In genomic region chr11:16787035-16787744, GRCh38 we compare ENCODE assay signal across 25 cellular contexts. TPM values are rescaled to one million over a fixed set of nuclear protein-coding genes. Genes with fewer than 3 reads are reported as not detected.
DNase-seq lines count a peak whose midpoint lies in the region; ATAC-seq and TF ChIP-seq lines count a peak whose summit lies in the region.
"Had no signal": no experiment of that assay in that cellular context is flagged by ENCODE, and none has a peak within 500 bp of the region (broad histone marks: within the 10 kb centered on the region; RNA-seq: fewer than 3 reads in every experiment).

No MANE protein-coding gene starts in this region.

- intact Hi-C loops in PC-9 (cut with micrococcal nuclease; ENCODE audit: unreplicated experiment) (loop anchor here (5.0 to 10.0 kb wide), 2 partner anchors 275 to 718 kb away; no protein-coding TSS in a partner anchor), lower lobe of right lung (cut with DNase I) (no loop called here)

- no peaks in the 10 kb centered on the region for H3K36me3 Mint-ChIP-seq in endodermal cell (ENCODE audit: low read depth)
- H3K36me3 Mint-ChIP-seq: naive thymus-derived CD8-positive, alpha-beta T cell had no signal

- H3K27me3 ChIP-seq in PC-9 (ENCODE audit: insufficient read depth, low read depth) (no peaks in the 10 kb centered on the region), endodermal cell (ENCODE audit: control insufficient read depth, insufficient read depth, low read length, poor library complexity, severe bottlenecking) (no peaks in the 10 kb centered on the region), lower lobe of right lung (ENCODE audit: low read depth) (no peaks in the 10 kb centered on the region)
- H3K27me3 ChIP-seq: gastrocnemius medialis, stomach had no signal

- H3K4me1 ChIP-seq in PC-9 (replicated peaks; ENCODE audit: insufficient read depth), result peaks cover 47% of the 10 kb centered on the region
- H3K4me1 ChIP-seq in endodermal cell (ENCODE audit: control insufficient read depth, insufficient read depth, low read length), result peaks cover 18% of the 10 kb centered on the region
- H3K4me1 ChIP-seq in lower lobe of right lung, result peaks cover 53% of the 10 kb centered on the region

- H3K9me3 Mint-ChIP-seq in endodermal cell, result no peaks in the 10 kb centered on the region
- H3K9me3 Mint-ChIP-seq: activated CD4-positive, alpha-beta T cell treated with anti-CD3 and anti-CD28 coated beads, Interleukin-2, amount 10 ng/mL, durations not matched to agents 24 days and 14 days; CD14-positive monocyte; central memory CD8-positive, alpha-beta T cell; effector memory CD8-positive, alpha-beta T cell; naive thymus-derived CD8-positive, alpha-beta T cell had no signal

- no peaks in the 10 kb centered on the region for H3K27me3 Mint-ChIP-seq in endodermal cell (ENCODE audit: insufficient read depth)
- H3K27me3 Mint-ChIP-seq: activated CD4-positive, alpha-beta T cell treated with anti-CD3 and anti-CD28 coated beads, Interleukin-2, amount 10 ng/mL, durations not matched to agents 24 days and 14 days; central memory CD8-positive, alpha-beta T cell; effector memory CD8-positive, alpha-beta T cell; naive thymus-derived CD8-positive, alpha-beta T cell had no signal

- POLR2A ChIA-PET in PC-9 (lab: Charles Lee; ENCODE audit: unreplicated experiment), result no interaction called here

- DNase-seq in AG10803 (ENCODE audit: low read depth) (peak; percentile 30), PC-9 (no peak), endodermal cell (peak; percentile 17), lung microvascular endothelial cell (ENCODE audit: low read depth in 2 of 2) (peak; percentile 68 to 79), retina (no peak), lower lobe of right lung (no peak), DMS 273 treated with DMSO at 0.1 percent for 48 hours (lab: John Stamatoyannopoulos, UW) (no peak)
- DNase-seq: activated CD4-positive, alpha-beta T cell treated with anti-CD3 and anti-CD28 coated beads, Interleukin-2, amount 10 ng/mL, durations not matched to agents 24 days and 14 days; activated effector memory CD4-positive, alpha-beta T cell treated with Interleukin-2 at 50 U/mL for 16 hours; effector memory CD8-positive, alpha-beta T cell; gastrocnemius medialis; KBM-7; mesendoderm; naive thymus-derived CD8-positive, alpha-beta T cell; NCI-H1092 treated with DMSO at 0.1 percent for 48 hours; NCI-H2081; NK-92 treated with Interleukin-12 subunit alpha and Interleukin-12 subunit beta, amount 100 ng/mL, for 24 hours; small intestine; stimulated activated CD4-positive, alpha-beta T cell treated with anti-CD3 and anti-CD28 coated beads, Interleukin-2, amount 100 ng/mL, for 48 hours; stomach had no signal

- peaks cover 22% of the 10 kb centered on the region for H3K4me1 Mint-ChIP-seq in endodermal cell
- H3K4me1 Mint-ChIP-seq: central memory CD8-positive, alpha-beta T cell had no signal

- WGBS in endodermal cell (ENCODE audit: insufficient coverage in 1 of 2, insufficient read length in 1 of 2), 2 experiments, result 93 to 100% methylated on average over 5 to 7 of the region's 7 CpGs

- H3K27ac ChIP-seq in PC-9 (peak overlapping the region; percentile 58), endodermal cell (ENCODE audit: low read depth, low read length) (no peak overlapping the region), lower lobe of right lung (no peak overlapping the region)
- H3K27ac ChIP-seq: gastrocnemius medialis, parathyroid adenoma had no signal

- no peak overlapping the region for H3K4me3 Mint-ChIP-seq in endodermal cell
- H3K4me3 Mint-ChIP-seq: activated CD4-positive, alpha-beta T cell treated with anti-CD3 and anti-CD28 coated beads, Interleukin-2, amount 10 ng/mL, durations not matched to agents 24 days and 14 days; CD14-positive monocyte; central memory CD8-positive, alpha-beta T cell; effector memory CD8-positive, alpha-beta T cell; naive thymus-derived CD8-positive, alpha-beta T cell had no signal

- no peaks in the 10 kb centered on the region for H3K9me3 ChIP-seq in PC-9 (ENCODE audit: insufficient read depth, low read depth)
- no peaks in the 10 kb centered on the region for H3K9me3 ChIP-seq in endodermal cell (ENCODE audit: control insufficient read depth, low read length)
- no peaks in the 10 kb centered on the region for H3K9me3 ChIP-seq in lower lobe of right lung
- H3K9me3 ChIP-seq: A549, gastrocnemius medialis, stomach had no signal

- H3K36me3 ChIP-seq in PC-9 (ENCODE audit: low read depth), result no peaks in the 10 kb centered on the region
- H3K36me3 ChIP-seq in endodermal cell (ENCODE audit: control insufficient read depth, insufficient read depth, low read length), result peaks cover 17% of the 10 kb centered on the region
- H3K36me3 ChIP-seq in lower lobe of right lung, result peaks cover 17% of the 10 kb centered on the region
- H3K36me3 ChIP-seq: gastrocnemius medialis had no signal

- ATAC-seq in GM19324 (IDR thresholded peaks at IDR 0.05; ENCODE audit: low FRiP score, unreplicated experiment) (no peak), lower lobe of right lung (no peak)
- ATAC-seq: effector memory CD8-positive, alpha-beta T cell; gastrocnemius medialis; naive thymus-derived CD8-positive, alpha-beta T cell had no signal

- H3K79me2 ChIP-seq in PC-9 (ENCODE audit: low read depth), result no peaks in the 10 kb centered on the region; the same call in 1 of the 2 replicates
- H3K79me2 ChIP-seq: parathyroid adenoma had no signal

- H3K4me3 ChIP-seq in AG10803 (ENCODE audit: low read length) (no peak overlapping the region), PC-9 (no peak overlapping the region), endodermal cell (ENCODE audit: low read length) (no peak overlapping the region), lower lobe of right lung (no peak overlapping the region)
- H3K4me3 ChIP-seq: A549, gastrocnemius medialis, stomach had no signal

- H2AFZ ChIP-seq in PC-9, result no peak overlapping the region
- H2AFZ ChIP-seq: parathyroid adenoma had no signal

- no peak overlapping the region for H3K27ac Mint-ChIP-seq in endodermal cell
- H3K27ac Mint-ChIP-seq: activated CD4-positive, alpha-beta T cell treated with anti-CD3 and anti-CD28 coated beads, Interleukin-2, amount 10 ng/mL, durations not matched to agents 24 days and 14 days; CD14-positive monocyte; effector memory CD8-positive, alpha-beta T cell; naive thymus-derived CD8-positive, alpha-beta T cell had no signal

- TF ChIP-seq CTCF in AG10803 (conservative IDR thresholded peaks at IDR 0.05; ENCODE audit: low read length) (no peak), PC-9 (conservative IDR thresholded peaks at IDR 0.05) (no peak), endodermal cell (conservative IDR thresholded peaks at IDR 0.05) (no peak), lower lobe of right lung (IDR thresholded peaks at IDR 0.05) (no peak)

- no peaks in the 10 kb centered on the region; the same call in none of the 2 replicates for H4K20me1 ChIP-seq in PC-9 (ENCODE audit: insufficient read depth)

- peak overlapping the region; percentile 36; the same call in 1 of the 2 replicates for H3K4me2 ChIP-seq in PC-9
- H3K4me2 ChIP-seq: A549 had no signal

- H3F3A ChIP-seq in PC-9 (ENCODE audit: insufficient read depth, low read depth), result peaks cover 29% of the 10 kb centered on the region

- CTCF ChIA-PET in PC-9 (lab: Charles Lee), result no interaction called here

- H3K9ac ChIP-seq in endodermal cell (ENCODE audit: extremely low read depth, low read length, poor library complexity, severe bottlenecking), result no peak overlapping the region
- H3K9ac ChIP-seq: parathyroid adenoma had no signal

- no TSS peak for BruUV-seq in PC-9 (replicated peaks; lab: Mats Ljungman, UMichigan)

- H3K9me2 ChIP-seq in PC-9 (ENCODE audit: insufficient read depth), result no peaks in the 10 kb centered on the region

RNA-seq across cellular contexts. Expression of gene C11orf58, which starts 48.7 kb away (rescaled TPM):
- total RNA-seq in PC-9 (2021), result 82.3 and 84.1 TPM in 2 replicates
- total RNA-seq in endodermal cell, result 100 to 1,000 TPM; 162 to 183 TPM
- 199 TPM for polyA plus RNA-seq in endodermal cell (2013, experiment 1 of 2)
- 191 TPM for polyA plus RNA-seq in endodermal cell (2013, experiment 2 of 2)
- total RNA-seq in lung microvascular endothelial cell, result 136 and 165 TPM in 2 replicates
- total RNA-seq in lower lobe of right lung, result 104 TPM

Comparison
In these comparisons a context has a peak if more than half of its experiments do, and no peak if none do; other contexts are left out.
1. DNase-seq: peak in AG10803 (single experiment), endodermal cell (single experiment) and lung microvascular endothelial cell (2 of 2); none in PC-9 (0 of 2), retina (single experiment), lower lobe of right lung (single experiment) and DMS 273 treated with DMSO at 0.1 percent for 48 hours (single experiment).